26 cellular contexts compared by ENCODE assay signal in genomic region chr5:147226512-147226911, GRCh38. TPM values are rescaled to one million over a fixed set of nuclear protein-coding genes. Genes with fewer than 3 reads are reported as not detected.
"Had no signal": no experiment of that assay in that cellular context is flagged by ENCODE, and none has a peak within 500 bp of the region (broad histone marks: within the 10 kb centered on the region; RNA-seq: fewer than 3 reads in every experiment).

No MANE protein-coding gene starts in this region.

- H2AFZ ChIP-seq: parathyroid adenoma had no signal

- H3K9me3 ChIP-seq: right atrium auricular region, sigmoid colon, testis, thyroid gland, transverse colon, upper lobe of left lung, vagina had no signal

- H3K9ac ChIP-seq: parathyroid adenoma had no signal

- H3K36me3 Mint-ChIP-seq: immature natural killer cell; mesothelial cell of epicardium; naive B cell; natural killer cell treated with Interleukin-12 subunit alpha and Interleukin-12 subunit beta and Interleukin-15 and Interleukin-18, amount 100 ng/mL, for 72 hours; stimulated activated effector memory CD8-positive, alpha-beta T cell treated with anti-CD3 and anti-CD28 coated beads, Interleukin-12 subunit alpha, Interleukin-12 subunit beta, amount 100 ng/mL, for 72 hours had no signal

- H3K4me1 Mint-ChIP-seq: immature natural killer cell, mesothelial cell of epicardium, naive B cell had no signal

- H3K4me3 Mint-ChIP-seq: immature natural killer cell; mesothelial cell of epicardium; naive B cell; natural killer cell treated with Interleukin-12 subunit alpha and Interleukin-12 subunit beta and Interleukin-15 and Interleukin-18, amount 100 ng/mL, for 72 hours; stimulated activated effector memory CD8-positive, alpha-beta T cell treated with anti-CD3 and anti-CD28 coated beads, Interleukin-12 subunit alpha, Interleukin-12 subunit beta, amount 100 ng/mL, for 72 hours had no signal

- H3K27ac ChIP-seq: left ventricle myocardium inferior, parathyroid adenoma, right atrium auricular region, sigmoid colon, spleen, stomach, testis, thyroid gland, transverse colon, upper lobe of left lung, vagina had no signal

- ATAC-seq: stimulated activated effector memory CD8-positive, alpha-beta T cell treated with anti-CD3 and anti-CD28 coated beads, Interleukin-12 subunit alpha, Interleukin-12 subunit beta, amount 100 ng/mL, for 72 hours had no signal

- H3K27ac Mint-ChIP-seq: immature natural killer cell; mesothelial cell of epicardium; naive B cell; natural killer cell treated with Interleukin-12 subunit alpha and Interleukin-12 subunit beta and Interleukin-15 and Interleukin-18, amount 100 ng/mL, for 72 hours; progenitor cell of endocrine pancreas; stimulated activated effector memory CD8-positive, alpha-beta T cell treated with anti-CD3 and anti-CD28 coated beads, Interleukin-12 subunit alpha, Interleukin-12 subunit beta, amount 100 ng/mL, for 72 hours had no signal

- H3K9me3 Mint-ChIP-seq: immature natural killer cell; natural killer cell treated with Interleukin-12 subunit alpha and Interleukin-12 subunit beta and Interleukin-15 and Interleukin-18, amount 100 ng/mL, for 72 hours had no signal

- DNase-seq: hypothalamus; immature natural killer cell; left ventricle myocardium inferior; mesendoderm; naive B cell; nucleus accumbens; sigmoid colon; small intestine; spleen; stimulated activated CD4-positive, alpha-beta T cell treated with anti-CD3 and anti-CD28 coated beads, Interleukin-4, amount 100 ng/mL, for 24 hours; stimulated activated naive CD4-positive, alpha-beta T cell; stomach; testis; transverse colon had no signal

- H3K4me1 ChIP-seq: left ventricle myocardium inferior, parathyroid adenoma, right atrium auricular region, sigmoid colon, spleen, stomach, testis, thyroid gland, transverse colon, upper lobe of left lung, vagina had no signal

- H3K4me3 ChIP-seq: left ventricle myocardium inferior, lung, right atrium auricular region, sigmoid colon, spleen, stomach, thyroid gland, transverse colon, upper lobe of left lung, vagina had no signal

- H3K36me3 ChIP-seq: left ventricle myocardium inferior, right atrium auricular region, sigmoid colon, spleen, stomach, thyroid gland, transverse colon, upper lobe of left lung, vagina had no signal

- H3K27me3 ChIP-seq: right atrium auricular region, sigmoid colon, stomach, testis, thyroid gland, transverse colon, upper lobe of left lung, vagina had no signal

RNA-seq across cellular contexts. Expression of gene STK32A, which starts 8.3 kb away (rescaled TPM):
- total RNA-seq: mononuclear cell; natural killer cell treated with Interleukin-12 subunit alpha and Interleukin-12 subunit beta and Interleukin-15 and Interleukin-18, amount 100 ng/mL, for 72 hours; osteocyte had no signal
- polyA plus RNA-seq: immature natural killer cell had no signal
